In genomic region chr14:89702151-89702936, GRCh38 we compare ENCODE assay signal across 8 cellular contexts.
A peak's percentile ranks its signal among the peaks of the same experiment; 100 is the strongest.
DNase-seq lines count a peak whose midpoint lies in the region; ATAC-seq and TF ChIP-seq lines count a peak whose summit lies in the region.

No MANE protein-coding gene starts in this region.

- peak overlapping the region; percentile 66 for H3K27ac ChIP-seq in 22Rv1
- H3K27ac ChIP-seq in heart right ventricle: peak overlapping the region; percentile 71 to 90 (median 86)
- H3K27ac ChIP-seq in gastrocnemius medialis: peak overlapping the region; percentile 41 to 72 (median 68)

- H3K36me3 ChIP-seq in H7 (replicated peaks; ENCODE audit: control insufficient read depth, insufficient read depth, low read length): no peaks in the 10 kb centered on the region
- no peaks in the 10 kb centered on the region for H3K36me3 ChIP-seq in heart right ventricle
- no peaks in the 10 kb centered on the region for H3K36me3 ChIP-seq in gastrocnemius medialis

- H3K4me3 ChIP-seq in H7 (ENCODE audit: insufficient read depth, low read depth, low read length) (peak overlapping the region; percentile 33), heart right ventricle (peak overlapping the region in 9 of 10 donors; percentile 46 to 70 (median 65)), gastrocnemius medialis (peak overlapping the region; percentile 61 to 74 (median 68))

- ATAC-seq in heart right ventricle: peak; percentile 31 to 86 (median 72)
- peak; percentile 17 to 25 for ATAC-seq in gastrocnemius medialis
- no peak for ATAC-seq in HG03175 (IDR thresholded peaks at IDR 0.05; ENCODE audit: unreplicated experiment)

- H3K4me1 ChIP-seq in heart right ventricle (peaks cover 2 to 22% (median 17%) of the 10 kb centered on the region in 9 donors), gastrocnemius medialis (peaks cover 12 to 17% of the 10 kb centered on the region in 2 donors)

- 47 to 62% methylated on average over 4 of the region's 4 CpGs for WGBS in heart right ventricle, 2 donors

- in situ Hi-C loops in gastrocnemius medialis (cut with MboI; ENCODE audit: low sequenced_read_pairs in 4 of 4): no loop called here

- no peak for DNase-seq in H7
- DNase-seq in activated T-cell treated with anti-CD3 and anti-CD28 coated beads, Interleukin-2, amount 50 U/mL, for 48 hours: peak; percentile 57 to 59
- DNase-seq in heart right ventricle: peak in 1 of 2 donors; percentile 52
- DNase-seq in gastrocnemius medialis: no peak
- DNase-seq in stimulated activated CD4-positive, alpha-beta T cell treated with anti-CD3 and anti-CD28 coated beads, Interleukin-1b, Interleukin-23, amount 100 ng/mL, for 48 hours: no peak
- DNase-seq in mesenteric fat pad (ENCODE audit: low spot score): no peak

- H3K9me3 ChIP-seq in heart right ventricle (peaks cover 0 to 7% (median 0%) of the 10 kb centered on the region in 11 donors), gastrocnemius medialis (no peaks in the 10 kb centered on the region)

- peaks cover 9% of the 10 kb centered on the region for H3K27me3 ChIP-seq in H7 (ENCODE audit: control insufficient read depth, insufficient read depth, low read length)
- no peaks in the 10 kb centered on the region for H3K27me3 ChIP-seq in heart right ventricle
- no peaks in the 10 kb centered on the region for H3K27me3 ChIP-seq in gastrocnemius medialis

- no peak for TF ChIP-seq POLR2A in gastrocnemius medialis (IDR thresholded peaks at IDR 0.05)

- intact Hi-C loops in heart right ventricle (cut with DNase I): loop anchor here in 6 of 10 donors (5.0 to 10.0 kb wide), 5 partner anchors 78 to 288 kb away; partner anchors contain the start of gene FOXN3 (in 3 of the 6)
- intact Hi-C loops in gastrocnemius medialis (cut with DNase I; ENCODE audit: low total_unique reads): loop anchor here (2.0 to 10.0 kb wide), 4 partner anchors 40 to 252 kb away; partner anchors contain the start of genes EFCAB11 and TDP1

- no peak for TF ChIP-seq CTCF in 22Rv1 (IDR thresholded peaks at IDR 0.05)
- no peak for TF ChIP-seq CTCF in heart right ventricle (IDR thresholded peaks at IDR 0.05)
- TF ChIP-seq CTCF in gastrocnemius medialis (IDR thresholded peaks at IDR 0.05 in 4 of 5, conservative IDR thresholded peaks at IDR 0.05 in 1 of 5): no peak

Comparison
In these comparisons a context has a peak if more than half of its experiments do, and no peak if none do; other contexts are left out.
1. DNase-seq: peak in activated T-cell treated with anti-CD3 and anti-CD28 coated beads, Interleukin-2, amount 50 U/mL, for 48 hours (2 of 2); none in H7 (single experiment), gastrocnemius medialis (0 of 2), stimulated activated CD4-positive, alpha-beta T cell treated with anti-CD3 and anti-CD28 coated beads, Interleukin-1b, Interleukin-23, amount 100 ng/mL, for 48 hours (single experiment) and mesenteric fat pad (single experiment).
2. Peak in every context shown above with its lines, with median percentiles within 50 percentile points of each other: H3K27ac ChIP-seq and H3K4me3 ChIP-seq.